In genomic region chr10:63116452-63117072, GRCh38 we compare ENCODE assay signal across 20 cellular contexts. TPM values are rescaled to one million over a fixed set of nuclear protein-coding genes. Genes with fewer than 3 reads are reported as not detected.
DNase-seq lines count a peak whose midpoint lies in the region; ATAC-seq, FAIRE-seq and TF ChIP-seq lines count a peak whose summit lies in the region.
"Had no signal": no experiment of that assay in that cellular context is flagged by ENCODE, and none has a peak within 500 bp of the region (broad histone marks: within the 10 kb centered on the region; RNA-seq: fewer than 3 reads in every experiment).

No MANE protein-coding gene starts in this region.

- H2AK5ac ChIP-seq in mesenchymal stem cell (ENCODE audit: low read length, severe bottlenecking) = no peak overlapping the region

- H3K4me2 ChIP-seq in K562 (ENCODE audit: insufficient read depth, low read length) (no peak overlapping the region), mesenchymal stem cell (ENCODE audit: low read length, poor library complexity, severe bottlenecking) (no peak overlapping the region)
- H3K4me2 ChIP-seq: hepatocyte had no signal

- H3K79me2 ChIP-seq in ACC112 (ENCODE audit: control insufficient read depth, insufficient read depth, low read length, unreplicated experiment) = no peaks in the 10 kb centered on the region
- no peaks in the 10 kb centered on the region for H3K79me2 ChIP-seq in K562 (ENCODE audit: control insufficient read depth, insufficient read depth, low read length)
- H3K79me2 ChIP-seq: hepatocyte had no signal

- H3K18ac ChIP-seq in mesenchymal stem cell (ENCODE audit: low read depth in 1 of 2, low read length in 2 of 2) = no peak overlapping the region

- H3K4me1 ChIP-seq in ACC112 (ENCODE audit: control insufficient read depth, insufficient read depth, low read length, unreplicated experiment) = peaks cover 35% of the 10 kb centered on the region
- H3K4me1 ChIP-seq in K562 (replicated peaks in 1 of 2; ENCODE audit: control insufficient read depth in 2 of 2, insufficient read depth in 2 of 2, low read length in 2 of 2) = peaks cover 0 to 18% of the 10 kb centered on the region in 2 experiments; a peak in 4 of 5 replicates
- H3K4me1 ChIP-seq in mesenchymal stem cell (ENCODE audit: control insufficient read depth, insufficient read depth, low read depth, low read length) = no peaks in the 10 kb centered on the region
- peaks cover 17% of the 10 kb centered on the region for H3K4me1 ChIP-seq in HAP-1
- H3K4me1 ChIP-seq: prostate gland had no signal

- no peaks in the 10 kb centered on the region for H3K27me3 ChIP-seq in ACC112 (ENCODE audit: insufficient read depth, low read length)
- no peaks in the 10 kb centered on the region for H3K27me3 ChIP-seq in K562 (ENCODE audit: control insufficient read depth in 2 of 2, insufficient read depth in 2 of 2, low read length in 2 of 2)
- H3K27me3 ChIP-seq in mesenchymal stem cell (ENCODE audit: control insufficient read depth in 1 of 2, insufficient read depth in 1 of 2, low read length in 2 of 2) = no peaks in the 10 kb centered on the region
- H3K27me3 ChIP-seq in HAP-1 (ENCODE audit: low read depth) = no peaks in the 10 kb centered on the region
- H3K27me3 ChIP-seq: hepatocyte, upper lobe of left lung had no signal

- in situ Hi-C loops in K562 (cut with MboI) = loop anchor here (25.0 kb wide), 1 partner anchor 1354 kb away; no protein-coding TSS in a partner anchor
- in situ Hi-C loops in HAP-1 (cut with MboI; ENCODE audit: low sequenced_read_pairs) = no loop called here

- H3K14ac ChIP-seq in mesenchymal stem cell (ENCODE audit: low read length in 2 of 2) = no peak overlapping the region

- POLR2A ChIA-PET in K562 (lab: Yijun Ruan, JAX) = interaction anchor here (1.1 to 5.3 kb wide), 3 partner anchors 11 to 16 kb away, joined by 6 to 30 read pairs (median 14); partner anchors contain the start of gene NRBF2

- no peak overlapping the region for H4K8ac ChIP-seq in mesenchymal stem cell (ENCODE audit: low read length)

- no TSS peak for BruUV-seq in K562 (replicated peaks; lab: Mats Ljungman, UMichigan)

- no peak overlapping the region for H2BK5ac ChIP-seq in mesenchymal stem cell (ENCODE audit: low read depth, low read length, poor library complexity, severe bottlenecking)

- H4K91ac ChIP-seq in mesenchymal stem cell (ENCODE audit: low read length) = no peak overlapping the region

- no peak overlapping the region for H2BK120ac ChIP-seq in mesenchymal stem cell (ENCODE audit: low read depth, low read length)

- H2AFZ ChIP-seq in ACC112 (ENCODE audit: low read length, unreplicated experiment) (peak overlapping the region; percentile 69), K562 (ENCODE audit: low read depth, low read length) (peak overlapping the region; percentile 90), mesenchymal stem cell (ENCODE audit: low read depth, low read length) (no peak overlapping the region)
- H2AFZ ChIP-seq: hepatocyte had no signal

- H2BK12ac ChIP-seq in mesenchymal stem cell (ENCODE audit: low read length in 2 of 2) = no peak overlapping the region

- H3K4me3 ChIP-seq in ACC112 (ENCODE audit: low read depth, low read length) (no peak overlapping the region), K562 (no peak overlapping the region), mesenchymal stem cell (ENCODE audit: insufficient read depth in 1 of 2, low read depth in 1 of 2, low read length in 2 of 2) (no peak overlapping the region), skin epidermis (no peak overlapping the region), HAP-1 (no peak overlapping the region)
- H3K4me3 ChIP-seq: hepatocyte, prostate gland, upper lobe of left lung had no signal

- no peak for TF ChIP-seq RAD21 in K562 (CRISPR knock-in tag; conservative IDR thresholded peaks at IDR 0.05 in 1 of 2, IDR thresholded peaks at IDR 0.05 in 1 of 2)

- CTCF ChIA-PET in K562 (lab: Yijun Ruan, JAX; ENCODE audit: low intra/inter-chr PET ratio) = no interaction called here

- no peak for FAIRE-seq in K562 (lab: Jason Lieb, UNC)

- no peaks in the 10 kb centered on the region for H4K20me1 ChIP-seq in K562 (replicated peaks; ENCODE audit: control insufficient read depth, insufficient read depth, low read length)

- 19% methylated on average over 3 of the region's 3 CpGs for WGBS in K562 (ENCODE audit: insufficient coverage, low coverage, missing lambda C conversion rate)
- 88% methylated on average over 2 of the region's 3 CpGs for WGBS in mesenchymal stem cell

- H3K9ac ChIP-seq in K562 (ENCODE audit: insufficient read depth in 1 of 2, low read depth in 2 of 2, low read length in 2 of 2) (peak overlapping the region in 1 of 2 experiments; percentile 11; a peak in 1 of 4 replicates), mesenchymal stem cell (ENCODE audit: low read length) (peak overlapping the region; percentile 86)

- intact Hi-C loops in K562 (cut with micrococcal nuclease) = no loop called here

- DNase-seq in K562 (ENCODE audit: extremely low read depth in 1 of 4, low spot score in 3 of 4) (no peak), mesenchymal stem cell (no peak), ureter (ENCODE audit: low spot score) (no peak), NCI-H1436 treated with DMSO at 0.1 percent for 48 hours (lab: John Stamatoyannopoulos, UW) (no peak), HAP-1 (ENCODE audit: low spot score in 2 of 2) (no peak), anterior cingulate cortex (lab: John Stamatoyannopoulos, UW) (no peak)
- DNase-seq: activated gamma-delta T cell treated with Interleukin-2 at 50 U/mL for 16 hours; effector CD8-positive, alpha-beta T cell; Karpas-422; mesendoderm; NCI-H1092; NCI-H526; SIG-M5 had no signal

- TF ChIP-seq POLR2A in K562 (conservative IDR thresholded peaks at IDR 0.05) = no peak

- no peak for TF ChIP-seq CTCF in K562 (IDR thresholded peaks at IDR 0.05 in 2 of 3, conservative IDR thresholded peaks at IDR 0.05 in 1 of 3; ENCODE audit: insufficient read depth in 2 of 3, low read depth in 1 of 3, low read length in 3 of 3)

- H3K9me1 ChIP-seq in K562 (ENCODE audit: control insufficient read depth, insufficient read depth, low read length) = no peaks in the 10 kb centered on the region

- no peaks in the 10 kb centered on the region for H3K79me1 ChIP-seq in mesenchymal stem cell (replicated peaks; ENCODE audit: low read length, poor library complexity, severe bottlenecking)

- ATAC-seq in K562 = no peak
- ATAC-seq: natural killer cell treated with Interleukin-12 subunit alpha and Interleukin-12 subunit beta and Interleukin-15 and Interleukin-18, amount 100 ng/mL, for 72 hours had no signal

- no peak for TF ChIP-seq EP300 in K562 (IDR thresholded peaks at IDR 0.05; ENCODE audit: low read length)

- no peak overlapping the region for H3K4ac ChIP-seq in mesenchymal stem cell (ENCODE audit: low read depth in 1 of 2, low read length in 2 of 2)

- no peak overlapping the region for H3K23ac ChIP-seq in mesenchymal stem cell (ENCODE audit: low read length in 2 of 2)

- H3K27ac ChIP-seq in ACC112 (ENCODE audit: low read depth, low read length) (peak overlapping the region; percentile 68), K562 (ENCODE audit: extremely low read depth, low read depth, low read length) (peak overlapping the region; percentile 58; the same call in 1 of the 3 replicates), mesenchymal stem cell (ENCODE audit: low read length, poor library complexity, severe bottlenecking) (no peak overlapping the region), skin epidermis (peak overlapping the region in 13 of 21 experiments; percentile 1 to 81 (median 58))
- H3K27ac ChIP-seq: C4-2B, hepatocyte had no signal

- H2BK15ac ChIP-seq in mesenchymal stem cell (ENCODE audit: low read depth, poor library complexity, severe bottlenecking) = no peak overlapping the region

- H3K9me3 ChIP-seq in K562 (replicated peaks; ENCODE audit: control insufficient read depth, insufficient read depth, low read depth, low read length) (no peaks in the 10 kb centered on the region), mesenchymal stem cell (ENCODE audit: control insufficient read depth, low read length) (no peaks in the 10 kb centered on the region), HAP-1 (no peaks in the 10 kb centered on the region)
- H3K9me3 ChIP-seq: prostate gland, upper lobe of left lung had no signal

- H3K36me3 ChIP-seq in ACC112 (ENCODE audit: insufficient read depth, low read length) = no peaks in the 10 kb centered on the region
- H3K36me3 ChIP-seq in K562 (ENCODE audit: control insufficient read depth, insufficient read depth, low read length) = no peaks in the 10 kb centered on the region
- no peaks in the 10 kb centered on the region for H3K36me3 ChIP-seq in mesenchymal stem cell (ENCODE audit: control insufficient read depth in 1 of 2, insufficient read depth in 2 of 2, low read depth in 1 of 2, low read length in 2 of 2)
- no peaks in the 10 kb centered on the region for H3K36me3 ChIP-seq in HAP-1 (replicated peaks)
- H3K36me3 ChIP-seq: prostate gland, upper lobe of left lung had no signal

TF ChIP-seq in K562, 482 proteins besides CTCF, POLR2A, EP300 and RAD21 (continues in another document):
- TF ChIP-seq ZNF239 (CRISPR knock-in tag; IDR thresholded peaks at IDR 0.05) (peak; percentile 96), BACH1 (tag; IDR thresholded peaks at IDR 0.05) (no peak; the same call in 1 of the 2 replicates), GABPA (tag; conservative IDR thresholded peaks at IDR 0.05; ENCODE audit: low read depth) (peak; percentile 11; the same call in 1 of the 2 replicates)

RNA-seq across cellular contexts. Expression of gene NRBF2, which starts 16.6 kb away (rescaled TPM):
- total RNA-seq in K562 (2011; cell fraction: chromatin; rRNA removed; ENCODE audit: low replicate concordance) = 7.5 and 15.7 TPM in 2 replicates
- total RNA-seq in K562 (2011; cell fraction: nucleolus; rRNA removed) = 7.6 and 9.2 TPM in 2 replicates
- total RNA-seq in K562 (2011; cell fraction: nucleoplasm; rRNA removed) = 6.8 and 7.9 TPM in 2 replicates
- 20.2 and 20.8 TPM in 2 replicates for total RNA-seq in K562 (2014; rRNA removed)
- total RNA-seq in K562 (2014; rRNA removed; fragmentation: Illumina TruSeq; extraction: Trizol) = 29.7 and 34.1 TPM in 2 replicates
- 30.5 and 32.1 TPM in 2 replicates for total RNA-seq in K562 (2015; rRNA removed; fragmentation: Illumina TruSeq; extraction: Trizol)
- 22.1 and 23.8 TPM in 2 replicates for total RNA-seq in K562 (2021)
- polyA plus RNA-seq in K562 (2011; rRNA removed) = 26.5 and 30.5 TPM in 2 replicates
- 8.0 and 11.5 TPM in 2 replicates for polyA plus RNA-seq in K562 (2011; cell fraction: cytosol; rRNA removed)
- polyA plus RNA-seq in K562 (2011; cell fraction: nucleus; rRNA removed) = 5.8 and 9.5 TPM in 2 replicates
- polyA plus RNA-seq in K562 (2012) = 25.5 and 27.5 TPM in 2 replicates
- polyA plus RNA-seq in K562 (2014; fragmentation: Illumina TruSeq; extraction: Trizol) = 27.9 and 33.5 TPM in 2 replicates
- polyA plus RNA-seq in K562 (2014; fragmentation: Nextera tagmentation; extraction: Ambion mirVana) = 10 to 100 TPM; 38.1 to 52.1 TPM
- polyA plus RNA-seq in K562 (2014; rRNA removed) = 24.7 and 25.3 TPM in 2 replicates
- 15.8 and 20.3 TPM in 2 replicates for polyA minus RNA-seq in K562 (2011; rRNA and poly(A)+ RNA removed)
- 8.4 and 12.0 TPM in 2 replicates for polyA minus RNA-seq in K562 (2011; cell fraction: cytosol; rRNA and poly(A)+ RNA removed)
- polyA minus RNA-seq in K562 (2011; cell fraction: nucleus; rRNA and poly(A)+ RNA removed) = 4.4 and 7.7 TPM in 2 replicates
- 42.8 TPM for polyA plus RNA-seq in mesenchymal stem cell (2013, experiment 1 of 2)
- polyA plus RNA-seq in mesenchymal stem cell (2013, experiment 2 of 2) = 42.3 TPM
- 14.6 TPM for total RNA-seq in ureter
